In the genomic region with DNA sequence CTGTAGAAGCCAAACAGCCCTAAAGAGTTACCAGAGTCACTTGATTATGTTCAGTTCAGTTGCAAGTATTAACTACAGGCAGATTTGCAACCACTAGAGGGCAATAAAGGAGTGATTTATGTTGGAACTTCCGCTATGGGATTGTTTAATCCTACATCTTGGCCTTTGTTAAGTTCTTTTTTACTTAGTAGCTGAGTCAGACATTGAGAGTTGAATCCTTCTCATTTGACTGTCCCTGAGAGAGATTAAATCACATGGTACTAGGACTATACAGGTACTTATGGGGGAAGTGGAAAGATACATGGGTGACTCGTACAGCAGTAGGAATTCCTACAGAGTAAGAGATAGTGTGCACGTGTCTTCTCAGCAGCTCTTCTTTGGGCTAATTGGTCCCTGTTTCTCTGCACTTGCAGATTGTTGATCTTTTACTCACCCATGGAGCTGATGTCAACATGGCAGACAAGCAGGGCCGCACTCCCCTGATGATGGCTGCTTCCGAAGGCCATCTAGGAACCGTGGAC, we compare ENCODE assay signal across 8 cellular contexts. TPM values are rescaled to one million over a fixed set of nuclear protein-coding genes. Genes with fewer than 3 reads are reported as not detected.
DNase-seq lines count a peak whose midpoint lies in the region; ATAC-seq and TF ChIP-seq lines count a peak whose summit lies in the region.

No MANE protein-coding gene starts in this region.

- H3K4me3 Mint-ChIP-seq in effector memory CD8-positive, alpha-beta T cell = no peak overlapping the region

- ATAC-seq in effector memory CD8-positive, alpha-beta T cell (replicated peaks) = peak; percentile 44
- ATAC-seq in HG03159 (IDR thresholded peaks at IDR 0.05; ENCODE audit: unreplicated experiment) = no peak

- H3K9me3 ChIP-seq in OCI-LY3 (ENCODE audit: insufficient read depth, low read length) (no peaks in the 10 kb centered on the region), mesodermal cell (ENCODE audit: control insufficient read depth, low read length) (no peaks in the 10 kb centered on the region)

- H4K20me1 ChIP-seq in OCI-LY3 (ENCODE audit: insufficient read depth, low read length) = no peaks in the 10 kb centered on the region

- no peaks in the 10 kb centered on the region for H3K27me3 ChIP-seq in OCI-LY3 (ENCODE audit: low read depth, low read length)

- peaks cover 7% of the 10 kb centered on the region for H3K36me3 Mint-ChIP-seq in effector memory CD8-positive, alpha-beta T cell (ENCODE audit: insufficient read depth)

- peak overlapping the region; percentile 37 for H3K4me2 ChIP-seq in OCI-LY3 (ENCODE audit: low read length)

- H3K4me1 Mint-ChIP-seq in effector memory CD8-positive, alpha-beta T cell (ENCODE audit: low read depth in 2 of 2) = peaks cover 6 to 9% of the 10 kb centered on the region in 2 donors

- no peak overlapping the region for H3K27ac Mint-ChIP-seq in effector memory CD8-positive, alpha-beta T cell

- DNase-seq in DMS79 treated with DMSO at 0.1 percent for 48 hours (lab: John Stamatoyannopoulos, UW) (peak; percentile 0), activated gamma-delta T cell (lab: John Stamatoyannopoulos, UW) (no peak)
- peak; percentile 58 for DNase-seq in Jurkat, Clone E6-1 (ENCODE audit: low read depth, low spot score)
- DNase-seq in effector memory CD8-positive, alpha-beta T cell = no peak
- DNase-seq in activated CD4-positive, CD25-positive, alpha-beta regulatory T cell treated with anti-CD3 and anti-CD28 coated beads, Interleukin-2, amount 50 U/mL, for 72 hours = no peak

- H3K9ac ChIP-seq in OCI-LY3 (ENCODE audit: low read length) = no peak overlapping the region

- H3K27me3 Mint-ChIP-seq in effector memory CD8-positive, alpha-beta T cell = no peaks in the 10 kb centered on the region

- H3K4me1 ChIP-seq in OCI-LY3 (ENCODE audit: low read length) (peaks cover 26% of the 10 kb centered on the region), mesodermal cell (ENCODE audit: control insufficient read depth, insufficient read depth, low read length, poor library complexity, severe bottlenecking) (peaks cover 5% of the 10 kb centered on the region)

- peak overlapping the region; percentile 94 for H2AFZ ChIP-seq in OCI-LY3 (ENCODE audit: low read depth, low read length)

- H3K36me3 ChIP-seq in OCI-LY3 (replicated peaks; ENCODE audit: low read depth, low read length) (no peaks in the 10 kb centered on the region), mesodermal cell (ENCODE audit: control insufficient read depth, insufficient read depth, low read length) (peaks cover 30% of the 10 kb centered on the region)

- WGBS in mesodermal cell (ENCODE audit: insufficient coverage in 2 of 2), 2 experiments = 82 to 89% methylated on average over 5 of the region's 6 CpGs

- no peaks in the 10 kb centered on the region for H3K9me3 Mint-ChIP-seq in effector memory CD8-positive, alpha-beta T cell

- H3K27ac ChIP-seq in OCI-LY3 (ENCODE audit: low read length) = no peak overlapping the region
- H3K27ac ChIP-seq in mesodermal cell (ENCODE audit: low read depth, low read length, severe bottlenecking) = peak overlapping the region; percentile 17

- H3K79me2 ChIP-seq in OCI-LY3 (ENCODE audit: low read length) = no peaks in the 10 kb centered on the region

- TF ChIP-seq CTCF in OCI-LY3 (IDR thresholded peaks at IDR 0.05; ENCODE audit: low read depth, low read length) = peak; percentile 78

- no peak overlapping the region for H3K4me3 ChIP-seq in Jurkat, Clone E6-1 (ENCODE audit: low read length)
- no peak overlapping the region for H3K4me3 ChIP-seq in OCI-LY3 (ENCODE audit: low read length)
- H3K4me3 ChIP-seq in mesodermal cell (ENCODE audit: extremely low read depth, insufficient read depth, low read length, poor library complexity, severe bottlenecking) = no peak overlapping the region

RNA-seq across cellular contexts. Expression of gene CYB561, which starts 40.3 kb away (rescaled TPM):
- polyA plus RNA-seq in Jurkat, Clone E6-1 (2012; ENCODE audit: insufficient read depth, insufficient read length) = not detected
- 11.8 TPM for polyA plus RNA-seq in mesodermal cell (2013, experiment 1 of 2)
- 8.7 TPM for polyA plus RNA-seq in mesodermal cell (2013, experiment 2 of 2)

Comparison
In these comparisons a context has a peak if more than half of its experiments do, and no peak if none do; other contexts are left out.
1. DNase-seq: peak in DMS79 treated with DMSO at 0.1 percent for 48 hours (single experiment) and Jurkat, Clone E6-1 (single experiment); none in effector memory CD8-positive, alpha-beta T cell (0 of 3), activated gamma-delta T cell (single experiment) and activated CD4-positive, CD25-positive, alpha-beta regulatory T cell treated with anti-CD3 and anti-CD28 coated beads, Interleukin-2, amount 50 U/mL, for 72 hours (single experiment).